Comparison of ENCODE assay signal across 1 cellular context in the genomic region with DNA sequence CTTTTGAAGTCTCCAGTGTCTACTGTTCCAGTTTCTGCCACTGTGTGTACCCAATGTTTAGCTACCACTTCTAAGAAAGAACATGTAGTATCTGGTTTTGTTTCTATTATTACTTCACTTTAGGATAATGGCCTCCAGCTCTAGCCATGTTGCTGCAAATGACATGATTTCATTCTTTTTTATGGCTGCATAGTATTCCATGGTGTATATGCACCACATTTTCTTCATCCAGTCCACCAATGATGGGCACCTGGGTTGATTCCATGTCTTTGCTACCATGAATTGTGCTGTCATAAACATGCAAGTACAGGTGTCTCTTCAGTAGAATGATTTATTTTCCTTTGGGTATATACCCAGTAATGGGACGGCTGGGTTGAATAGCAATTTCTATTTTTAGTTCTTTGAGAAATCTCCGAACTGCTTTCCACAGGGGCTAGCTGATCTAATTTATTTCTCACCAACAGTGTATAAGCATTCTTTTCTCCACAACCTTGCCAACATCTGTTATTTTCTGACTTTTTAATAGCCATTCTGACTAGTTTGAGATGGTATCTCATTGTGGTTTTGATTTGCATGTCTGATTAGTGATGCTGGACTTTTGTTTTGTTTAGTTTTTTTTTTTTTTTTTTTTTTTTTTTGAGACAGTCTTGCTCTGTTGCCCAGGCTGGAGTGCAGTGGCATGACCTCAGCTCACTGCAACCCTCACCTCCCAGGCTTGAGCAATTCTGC.
TF ChIP-seq lines count a peak whose summit lies in the region.

No MANE protein-coding gene starts in this region.

TF ChIP-seq in K562, 482 proteins besides CTCF, POLR2A, EP300 and RAD21:
- TF ChIP-seq ZNF41 (CRISPR knock-in tag; conservative IDR thresholded peaks at IDR 0.05) (no peak), RBM25 (IDR thresholded peaks at IDR 0.05; ENCODE audit: low read depth, low read length, severe bottlenecking) (peak; percentile 22), SRSF1 (IDR thresholded peaks at IDR 0.05; ENCODE audit: low read depth, low read length) (no peak), ZC3H11A (IDR thresholded peaks at IDR 0.05; ENCODE audit: low read depth, low read length) (no peak)
- TF ChIP-seq, protein P1, sequence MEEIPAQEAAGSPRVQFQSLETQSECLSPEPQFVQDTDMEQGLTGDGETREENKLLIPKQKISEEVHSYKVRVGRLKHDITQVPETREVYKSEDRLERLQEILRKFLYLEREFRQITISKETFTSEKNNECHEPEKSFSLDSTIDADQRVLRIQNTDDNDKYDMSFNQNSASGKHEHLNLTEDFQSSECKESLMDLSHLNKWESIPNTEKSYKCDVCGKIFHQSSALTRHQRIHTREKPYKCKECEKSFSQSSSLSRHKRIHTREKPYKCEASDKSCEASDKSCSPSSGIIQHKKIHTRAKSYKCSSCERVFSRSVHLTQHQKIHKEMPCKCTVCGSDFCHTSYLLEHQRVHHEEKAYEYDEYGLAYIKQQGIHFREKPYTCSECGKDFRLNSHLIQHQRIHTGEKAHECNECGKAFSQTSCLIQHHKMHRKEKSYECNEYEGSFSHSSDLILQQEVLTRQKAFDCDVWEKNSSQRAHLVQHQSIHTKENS (CRISPR knock-in tag; IDR thresholded peaks at IDR 0.05) = no peak
TF ChIP-seq in K562: peak in this region for 1.
